Comparison of ENCODE assay signal across 8 cellular contexts in the genomic region with DNA sequence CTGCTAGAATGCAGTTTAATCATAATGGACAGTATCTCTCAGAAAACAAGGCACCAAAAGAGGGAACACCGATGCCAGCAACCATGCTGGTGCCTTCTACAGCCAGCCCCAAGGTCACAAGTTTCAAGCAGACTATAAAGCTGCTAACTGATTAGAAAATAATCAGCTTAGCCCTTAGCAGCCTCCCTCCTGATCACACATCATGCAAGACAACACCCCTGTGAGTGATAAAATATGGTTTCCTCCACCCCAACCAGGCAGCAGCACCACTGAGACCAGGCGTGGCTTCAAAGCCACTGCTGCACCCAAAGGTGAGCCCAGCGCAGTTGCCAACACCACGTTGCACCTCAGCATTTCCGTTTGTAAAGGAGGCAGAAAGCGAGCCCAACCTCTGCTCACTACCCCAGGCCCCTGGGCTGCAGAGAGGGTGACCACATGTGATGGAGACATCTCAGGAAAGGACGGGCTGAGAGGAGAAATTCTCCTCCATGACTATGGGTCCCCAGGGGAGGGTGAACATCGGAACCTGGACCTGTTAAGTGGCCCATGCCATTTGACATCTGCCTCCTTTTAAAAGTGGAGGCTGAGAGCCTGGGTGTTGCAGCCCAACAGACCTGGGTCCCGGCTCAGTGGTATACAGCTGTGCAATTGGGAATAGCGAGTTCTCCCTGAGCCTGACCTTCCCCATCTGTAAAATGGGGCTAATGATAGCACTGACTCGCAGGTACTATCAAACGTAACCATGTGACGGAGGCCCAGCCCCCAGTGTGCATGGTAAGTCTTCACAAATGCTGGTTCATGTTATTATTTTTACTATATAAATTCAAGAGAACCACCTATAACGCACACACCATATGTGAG. TPM values are rescaled to one million over a fixed set of nuclear protein-coding genes. Genes with fewer than 3 reads are reported as not detected.
DNase-seq lines count a peak whose midpoint lies in the region; ATAC-seq, FAIRE-seq and TF ChIP-seq lines count a peak whose summit lies in the region.

No MANE protein-coding gene starts in this region.

- H3K27ac Mint-ChIP-seq in MCF 10A (ENCODE audit: low read depth, unreplicated experiment): no peak overlapping the region
- peak overlapping the region; percentile 82 to 94 (median 92) for H3K27ac Mint-ChIP-seq in naive thymus-derived CD4-positive, alpha-beta T cell

- no peak overlapping the region for H3K4me3 Mint-ChIP-seq in MCF 10A (ENCODE audit: unreplicated experiment)
- peak overlapping the region; percentile 74 to 87 (median 84) for H3K4me3 Mint-ChIP-seq in naive thymus-derived CD4-positive, alpha-beta T cell

- POLR2A ChIA-PET in MCF 10A (lab: Yijun Ruan, JAX): interaction anchor here (0.6 to 3.4 kb wide), 7 partner anchors 9 to 235 kb away, joined by 3 to 21 read pairs (median 3); partner anchors contain the start of gene ZFP36L1
- POLR2A ChIA-PET in naive thymus-derived CD4-positive, alpha-beta T cell (lab: Charles Lee): interaction anchor here (0.5 to 22.1 kb wide), 23 partner anchors 4 to 834 kb away, joined by 3 to 1273 read pairs (median 6); partner anchors contain the start of gene ZFP36L1

- TF ChIP-seq POLR2A in breast epithelium (IDR thresholded peaks at IDR 0.05): no peak

- TF ChIP-seq CTCF in breast epithelium (IDR thresholded peaks at IDR 0.05) (no peak), MCF 10A (IDR thresholded peaks at IDR 0.05; ENCODE audit: unreplicated experiment) (no peak)

- ATAC-seq in naive thymus-derived CD4-positive, alpha-beta T cell: peak; percentile 74
- ATAC-seq in HG03469 (IDR thresholded peaks at IDR 0.05; ENCODE audit: unreplicated experiment): no peak

- intact Hi-C loops in breast epithelium (cut with DNase I; ENCODE audit: low total_unique reads) (no loop called here), MCF 10A (cut with micrococcal nuclease) (no loop called here)
- intact Hi-C loops in naive thymus-derived CD4-positive, alpha-beta T cell (cut with micrococcal nuclease): loop anchor here (1.0 to 10.0 kb wide), 8 partner anchors 8 to 497 kb away; partner anchors contain the start of gene ZFP36L1 (in 1 of the 2)

- CTCF ChIA-PET in MCF 10A (lab: Yijun Ruan, JAX): interaction anchor here (0.5 to 1.7 kb wide), 6 partner anchors 35 to 629 kb away, joined by 3 to 4 read pairs (median 4); no protein-coding TSS in a partner anchor
- CTCF ChIA-PET in naive thymus-derived CD4-positive, alpha-beta T cell (lab: Charles Lee): interaction anchor here (0.7 to 12.9 kb wide), 9 partner anchors 8 to 529 kb away, joined by 3 to 219 read pairs (median 5); no protein-coding TSS in a partner anchor

- H3K27me3 Mint-ChIP-seq in MCF 10A (ENCODE audit: insufficient read depth, unreplicated experiment): no peaks in the 10 kb centered on the region
- H3K27me3 Mint-ChIP-seq in naive thymus-derived CD4-positive, alpha-beta T cell: no peaks in the 10 kb centered on the region

- peaks cover 0 to 4% of the 10 kb centered on the region in 2 donors for H3K4me1 ChIP-seq in breast epithelium
- H3K4me1 ChIP-seq in naive thymus-derived CD4-positive, alpha-beta T cell (ENCODE audit: control insufficient read depth in 2 of 2, insufficient read depth in 2 of 2, low read length in 2 of 2): peaks cover 71 to 76% of the 10 kb centered on the region in 2 donors

- H3K9me3 ChIP-seq in breast epithelium: no peaks in the 10 kb centered on the region
- no peaks in the 10 kb centered on the region for H3K9me3 ChIP-seq in naive thymus-derived CD4-positive, alpha-beta T cell (ENCODE audit: control insufficient read depth in 2 of 3, low read length in 3 of 3)

- no TSS peak for BruUV-seq in MCF 10A (replicated peaks; lab: Mats Ljungman, UMichigan)

- DNase-seq in breast epithelium (ENCODE audit: low spot score in 2 of 2) (peak in 1 of 2 donors; percentile 17), MCF 10A (ENCODE audit: unreplicated experiment) (no peak), urothelium cell line (ENCODE audit: low spot score) (no peak), KG1 (lab: John Stamatoyannopoulos, UW) (no peak), NCI-H2196 treated with DMSO at 0.1 percent for 48 hours (lab: John Stamatoyannopoulos, UW; ENCODE audit: unreplicated experiment) (no peak)
- DNase-seq in naive thymus-derived CD4-positive, alpha-beta T cell: peak in 7 of 9 donors; percentile 50 to 75 (median 64)

- FAIRE-seq in urothelium cell line (lab: Jason Lieb, UNC): peak; percentile 90

- H3K4me3 ChIP-seq in breast epithelium: no peak overlapping the region
- H3K4me3 ChIP-seq in naive thymus-derived CD4-positive, alpha-beta T cell (ENCODE audit: low read length): peak overlapping the region; percentile 57

- H3K36me3 ChIP-seq in breast epithelium: no peaks in the 10 kb centered on the region
- H3K36me3 ChIP-seq in naive thymus-derived CD4-positive, alpha-beta T cell (ENCODE audit: control insufficient read depth in 2 of 3, insufficient read depth in 3 of 3, low read length in 3 of 3): no peaks in the 10 kb centered on the region

- H3K4me1 Mint-ChIP-seq in MCF 10A (ENCODE audit: insufficient read depth, unreplicated experiment): peaks cover 46% of the 10 kb centered on the region
- peaks cover 44 to 90% (median 82%) of the 10 kb centered on the region in 7 donors for H3K4me1 Mint-ChIP-seq in naive thymus-derived CD4-positive, alpha-beta T cell

- H3K36me3 Mint-ChIP-seq in MCF 10A (ENCODE audit: insufficient read depth, unreplicated experiment): peaks cover 23% of the 10 kb centered on the region
- peaks cover 0 to 14% (median 0%) of the 10 kb centered on the region in 5 donors for H3K36me3 Mint-ChIP-seq in naive thymus-derived CD4-positive, alpha-beta T cell

- H3K27ac ChIP-seq in breast epithelium (peak overlapping the region; percentile 71 to 72), cingulate gyrus (ENCODE audit: low read depth, low read length) (peak overlapping the region; percentile 80)
- peak overlapping the region; percentile 65 for H3K27ac ChIP-seq in naive thymus-derived CD4-positive, alpha-beta T cell (ENCODE audit: low read depth, low read length)

- H3K27me3 ChIP-seq in breast epithelium: no peaks in the 10 kb centered on the region
- no peaks in the 10 kb centered on the region for H3K27me3 ChIP-seq in naive thymus-derived CD4-positive, alpha-beta T cell (ENCODE audit: control insufficient read depth in 2 of 2, insufficient read depth in 2 of 2, low read length in 2 of 2)

- H3K9me3 Mint-ChIP-seq in MCF 10A (ENCODE audit: unreplicated experiment): no peaks in the 10 kb centered on the region
- no peaks in the 10 kb centered on the region for H3K9me3 Mint-ChIP-seq in naive thymus-derived CD4-positive, alpha-beta T cell

RNA-seq across cellular contexts. Expression of gene ZFP36L1, which starts 11.5 kb away (rescaled TPM):
- total RNA-seq in breast epithelium (100 to 1,000 TPM; 198 to 737 (median 492) TPM), MCF 10A (2022) (376 and 426 TPM in 2 replicates)
- 100 to 1,000 TPM in 4 of 5 experiments, 10 to 100 TPM in 1; 82.0 to 231 (median 203) TPM for total RNA-seq in naive thymus-derived CD4-positive, alpha-beta T cell
- polyA plus RNA-seq in naive thymus-derived CD4-positive, alpha-beta T cell: 100 to 1,000 TPM in 1 of 2 donors, 10 to 100 TPM in 1; 85.6 to 160 TPM

Comparison
In these comparisons a context has a peak if more than half of its experiments do, and no peak if none do; other contexts are left out.
1. DNase-seq: peak in naive thymus-derived CD4-positive, alpha-beta T cell (7 of 9); none in MCF 10A (single experiment), urothelium cell line (single experiment), KG1 (single experiment) and NCI-H2196 treated with DMSO at 0.1 percent for 48 hours (single experiment).
2. intact Hi-C loops: an anchor here in naive thymus-derived CD4-positive, alpha-beta T cell (1.0 to 10.0 kb wide); none called in breast epithelium and MCF 10A.
3. Peak in every context shown above with its lines, with median percentiles within 50 percentile points of each other: H3K27ac ChIP-seq.